ENCODE assay signal across 13 cellular contexts in genomic region chr21:45996311-45997204, GRCh38. TPM values are rescaled to one million over a fixed set of nuclear protein-coding genes. Genes with fewer than 3 reads are reported as not detected.
DNase-seq lines count a peak whose midpoint lies in the region; ATAC-seq and TF ChIP-seq lines count a peak whose summit lies in the region.
"Had no signal": no experiment of that assay in that cellular context is flagged by ENCODE, and none has a peak within 500 bp of the region (broad histone marks: within the 10 kb centered on the region; RNA-seq: fewer than 3 reads in every experiment).

No MANE protein-coding gene starts in this region.

- H3K27ac ChIP-seq in body of pancreas (no peak overlapping the region), lower lobe of right lung (no peak overlapping the region), stomach smooth muscle (ENCODE audit: low read length) (peak overlapping the region; percentile 71)
- H3K27ac ChIP-seq: KMS-11, neural progenitor cell, SJSA1, upper lobe of right lung had no signal

- H3K9me3 ChIP-seq in body of pancreas, result no peaks in the 10 kb centered on the region
- H3K9me3 ChIP-seq in lower lobe of right lung, result no peaks in the 10 kb centered on the region
- H3K9me3 ChIP-seq in stomach smooth muscle (ENCODE audit: control insufficient read depth in 2 of 2, low read length in 2 of 2), result no peaks in the 10 kb centered on the region
- H3K9me3 ChIP-seq: SJSA1, upper lobe of right lung had no signal

- H3K4me3 ChIP-seq in body of pancreas, result no peak overlapping the region
- no peak overlapping the region for H3K4me3 ChIP-seq in lower lobe of right lung
- H3K4me3 ChIP-seq in stomach smooth muscle (ENCODE audit: low read length in 2 of 2), result no peak overlapping the region
- H3K4me3 ChIP-seq: neural progenitor cell, SJSA1, upper lobe of right lung had no signal

- WGBS in body of pancreas, 2 donors, result 78 to 87% methylated on average over 11 to 25 of the region's 27 CpGs

- H3K4me1 ChIP-seq in body of pancreas (no peaks in the 10 kb centered on the region), lower lobe of right lung (no peaks in the 10 kb centered on the region), stomach smooth muscle (ENCODE audit: control insufficient read depth, insufficient read depth, low read length) (peaks cover 44% of the 10 kb centered on the region)
- H3K4me1 ChIP-seq: neural progenitor cell, SJSA1, upper lobe of right lung had no signal

- H3K36me3 ChIP-seq in body of pancreas (replicated peaks in 1 of 2; ENCODE audit: insufficient read depth in 1 of 2, low read depth in 2 of 2), result no peaks in the 10 kb centered on the region
- H3K36me3 ChIP-seq in lower lobe of right lung, result peaks cover 53% of the 10 kb centered on the region
- peaks cover 50 to 51% of the 10 kb centered on the region in 2 donors for H3K36me3 ChIP-seq in stomach smooth muscle (ENCODE audit: control insufficient read depth in 2 of 2, insufficient read depth in 2 of 2, low read length in 2 of 2)
- H3K36me3 ChIP-seq: neural progenitor cell had no signal

- TF ChIP-seq CTCF in body of pancreas (IDR thresholded peaks at IDR 0.05) (no peak), lower lobe of right lung (IDR thresholded peaks at IDR 0.05) (no peak)

- ATAC-seq in body of pancreas (no peak), lower lobe of right lung (no peak), HG02642 (IDR thresholded peaks at IDR 0.05; ENCODE audit: poor library complexity, unreplicated experiment) (no peak)
- ATAC-seq: upper lobe of right lung had no signal

- DNase-seq in activated T-cell treated with anti-CD3 and anti-CD28 coated beads, Interleukin-2, amount 50 U/mL, for 1 hour, result peak; percentile 14
- DNase-seq in activated T-cell treated with anti-CD3 and anti-CD28 coated beads for 4 hours (no peak), body of pancreas (peak in 3 of 4 donors; percentile 1 to 10 (median 9)), lower lobe of right lung (peak; percentile 46), inferior parietal cortex (ENCODE audit: extremely low spot score) (no peak), NCI-H2196 treated with DMSO at 0.1 percent for 48 hours (lab: John Stamatoyannopoulos, UW; ENCODE audit: unreplicated experiment) (no peak)
- DNase-seq: NCI-H1694 had no signal

- no peak for TF ChIP-seq POLR2A in body of pancreas (IDR thresholded peaks at IDR 0.05)

- H3K27me3 ChIP-seq in body of pancreas (no peaks in the 10 kb centered on the region), lower lobe of right lung (ENCODE audit: low read depth) (no peaks in the 10 kb centered on the region), stomach smooth muscle (ENCODE audit: control insufficient read depth in 1 of 2, insufficient read depth in 2 of 2, low read length in 2 of 2) (no peaks in the 10 kb centered on the region)
- H3K27me3 ChIP-seq: neural progenitor cell, SJSA1, upper lobe of right lung had no signal

- H3K9ac ChIP-seq in stomach smooth muscle (ENCODE audit: low read length in 2 of 2), result peak overlapping the region in 1 of 2 donors; percentile 13
- H3K9ac ChIP-seq: KMS-11, neural progenitor cell had no signal

- intact Hi-C loops in body of pancreas (cut with DNase I) (no loop called here), lower lobe of right lung (cut with DNase I) (no loop called here)

RNA-seq across cellular contexts. Expression of gene COL6A1, which starts 15.0 kb away (rescaled TPM):
- 100 to 1,000 TPM; 112 to 314 TPM for total RNA-seq in body of pancreas
- total RNA-seq in lower lobe of right lung, result 148 TPM

Comparison
In these comparisons a context has a peak if more than half of its experiments do, and no peak if none do; other contexts are left out.
1. DNase-seq: peak in activated T-cell treated with anti-CD3 and anti-CD28 coated beads, Interleukin-2, amount 50 U/mL, for 1 hour (single experiment), body of pancreas (3 of 4) and lower lobe of right lung (single experiment); none in activated T-cell treated with anti-CD3 and anti-CD28 coated beads for 4 hours (single experiment), inferior parietal cortex (single experiment) and NCI-H2196 treated with DMSO at 0.1 percent for 48 hours (single experiment).